8 cellular contexts compared by ENCODE assay signal in the genomic region with DNA sequence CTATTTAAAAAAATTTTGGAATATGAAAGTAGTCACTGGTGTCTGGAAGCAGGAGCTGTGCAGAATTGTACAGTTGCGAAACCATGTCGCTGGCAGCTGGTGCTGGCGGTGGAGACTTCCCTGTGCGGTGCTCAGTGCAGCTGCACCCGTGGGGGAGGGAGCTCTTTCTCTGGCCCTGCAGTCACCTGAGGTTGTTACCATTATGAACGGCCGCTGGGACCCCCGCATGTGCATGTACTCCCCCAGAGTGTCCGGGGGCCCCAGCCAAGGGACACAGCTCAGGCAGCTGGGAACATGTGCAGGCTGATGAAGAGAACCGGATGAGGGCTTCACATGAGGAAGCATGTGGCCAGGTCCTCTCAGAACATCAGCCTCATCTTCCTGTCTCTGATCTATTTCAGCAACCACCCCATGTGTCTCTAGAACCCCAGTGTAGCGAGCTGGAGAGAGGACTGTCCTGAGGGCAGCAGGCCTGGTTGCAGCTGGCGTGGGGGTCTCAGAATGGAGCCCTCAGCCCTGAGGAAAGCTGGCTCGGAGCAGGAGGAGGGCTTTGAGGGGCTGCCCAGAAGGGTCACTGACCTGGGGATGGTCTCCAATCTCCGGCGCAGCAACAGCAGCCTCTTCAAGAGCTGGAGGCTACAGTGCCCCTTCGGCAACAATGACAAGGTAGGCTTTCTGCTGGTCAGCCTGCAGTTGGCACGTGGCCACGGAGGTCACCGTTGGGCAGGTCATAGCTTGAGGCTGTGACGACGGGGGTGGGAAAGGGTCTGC. TPM values are rescaled to one million over a fixed set of nuclear protein-coding genes. Genes with fewer than 3 reads are reported as not detected.
DNase-seq lines count a peak whose midpoint lies in the region; ATAC-seq and TF ChIP-seq lines count a peak whose summit lies in the region.

TSS of gene TRPM2 (plus strand) at position 422 of the 771 bp plus-strand sequence. CDS start at position 502, 80 bp downstream.

- peak in 4 of 6 experiments; percentile 19 to 60 (median 39) for DNase-seq in stimulated activated naive CD4-positive, alpha-beta T cell (lab: John Stamatoyannopoulos, UW)
- DNase-seq in stimulated activated naive CD4-positive, alpha-beta T cell treated with Interleukin-2 at 50 U/mL for 16 hours (lab: John Stamatoyannopoulos, UW), result no peak
- DNase-seq in fibroblast of villous mesenchyme (ENCODE audit: low read depth) (peak; percentile 49), MG63 (no peak), GM19240 (ENCODE audit: insufficient read length, low spot score) (no peak), T-helper 9 cell (no peak)
- peak; percentile 37 for DNase-seq in stimulated activated naive CD8-positive, alpha-beta T cell treated with anti-CD3 and anti-CD28 coated beads, Interleukin-15, Interleukin-2, amounts not matched to agents 100 U/mL and 50 U/mL, for 24 hours

- H3K36me3 ChIP-seq in MG63, result no peaks in the 10 kb centered on the region

- H3K27ac Mint-ChIP-seq in T-helper 1 cell treated with Interleukin-12 subunit alpha and Interleukin-12 subunit beta and Interleukin-4 antibody, amounts not matched to agents 30 μg/mL and 1 μg/mL, for 36 hours, result peak within 1 kb of the TSS; percentile 74

- H3K4me3 ChIP-seq in fibroblast of villous mesenchyme (ENCODE audit: low read depth, low read length) (no peak within 1 kb of the TSS), MG63 (no peak within 1 kb of the TSS)

- peaks cover 22% of the 10 kb centered on the region for H3K36me3 Mint-ChIP-seq in T-helper 1 cell treated with Interleukin-12 subunit alpha and Interleukin-12 subunit beta and Interleukin-4 antibody, amounts not matched to agents 30 μg/mL and 1 μg/mL, for 36 hours (ENCODE audit: low read depth)

- TF ChIP-seq CTCF in fibroblast of villous mesenchyme (IDR thresholded peaks at IDR 0.05; ENCODE audit: insufficient read depth, low read depth, low read length), result no peak

- peak within 1 kb of the TSS; percentile 88 for H3K4me3 Mint-ChIP-seq in T-helper 1 cell treated with Interleukin-12 subunit alpha and Interleukin-12 subunit beta and Interleukin-4 antibody, amounts not matched to agents 30 μg/mL and 1 μg/mL, for 36 hours

- H3K9me3 Mint-ChIP-seq in T-helper 1 cell treated with Interleukin-12 subunit alpha and Interleukin-12 subunit beta and Interleukin-4 antibody, amounts not matched to agents 30 μg/mL and 1 μg/mL, for 36 hours, result no peaks in the 10 kb centered on the region

- no peaks in the 10 kb centered on the region for H3K9me3 ChIP-seq in MG63

- no peaks in the 10 kb centered on the region for H3K27me3 ChIP-seq in MG63

- H3K4me1 Mint-ChIP-seq in T-helper 1 cell treated with Interleukin-12 subunit alpha and Interleukin-12 subunit beta and Interleukin-4 antibody, amounts not matched to agents 30 μg/mL and 1 μg/mL, for 36 hours (ENCODE audit: low read depth), result peaks cover 47% of the 10 kb centered on the region

- peaks cover 21% of the 10 kb centered on the region for H3K27me3 Mint-ChIP-seq in T-helper 1 cell treated with Interleukin-12 subunit alpha and Interleukin-12 subunit beta and Interleukin-4 antibody, amounts not matched to agents 30 μg/mL and 1 μg/mL, for 36 hours (ENCODE audit: low read depth)

- ATAC-seq in stimulated activated naive CD8-positive, alpha-beta T cell treated with anti-CD3 and anti-CD28 coated beads, Interleukin-15, Interleukin-2, amounts not matched to agents 100 U/mL and 50 U/mL, for 24 hours, result peak; percentile 30

RNA-seq across cellular contexts. Expression of gene TRPM2, which starts in this region (rescaled TPM):
- total RNA-seq in fibroblast of villous mesenchyme, result under 0.01 and 0.32 TPM in 2 replicates
- 0.13 TPM in 1 of 2 replicates, not detected in the other for total RNA-seq in MG63 (2014; rRNA removed; shearing (Covaris generic); ENCODE audit: low replicate concordance)

Comparison
In these comparisons a context has a peak if more than half of its experiments do, and no peak if none do; other contexts are left out.
1. DNase-seq: peak in stimulated activated naive CD4-positive, alpha-beta T cell (4 of 6) and stimulated activated naive CD8-positive, alpha-beta T cell treated with anti-CD3 and anti-CD28 coated beads, Interleukin-15, Interleukin-2, amounts not matched to agents 100 U/mL and 50 U/mL, for 24 hours (single experiment); none in stimulated activated naive CD4-positive, alpha-beta T cell treated with Interleukin-2 at 50 U/mL for 16 hours (single experiment), MG63 (single experiment), GM19240 (single experiment) and T-helper 9 cell (single experiment).
2. Peak in DNase-seq in fibroblast of villous mesenchyme; RNA of the gene not detected or under 1 TPM.